Comparison of ENCODE assay signal across 2 cellular contexts in the genomic region with DNA sequence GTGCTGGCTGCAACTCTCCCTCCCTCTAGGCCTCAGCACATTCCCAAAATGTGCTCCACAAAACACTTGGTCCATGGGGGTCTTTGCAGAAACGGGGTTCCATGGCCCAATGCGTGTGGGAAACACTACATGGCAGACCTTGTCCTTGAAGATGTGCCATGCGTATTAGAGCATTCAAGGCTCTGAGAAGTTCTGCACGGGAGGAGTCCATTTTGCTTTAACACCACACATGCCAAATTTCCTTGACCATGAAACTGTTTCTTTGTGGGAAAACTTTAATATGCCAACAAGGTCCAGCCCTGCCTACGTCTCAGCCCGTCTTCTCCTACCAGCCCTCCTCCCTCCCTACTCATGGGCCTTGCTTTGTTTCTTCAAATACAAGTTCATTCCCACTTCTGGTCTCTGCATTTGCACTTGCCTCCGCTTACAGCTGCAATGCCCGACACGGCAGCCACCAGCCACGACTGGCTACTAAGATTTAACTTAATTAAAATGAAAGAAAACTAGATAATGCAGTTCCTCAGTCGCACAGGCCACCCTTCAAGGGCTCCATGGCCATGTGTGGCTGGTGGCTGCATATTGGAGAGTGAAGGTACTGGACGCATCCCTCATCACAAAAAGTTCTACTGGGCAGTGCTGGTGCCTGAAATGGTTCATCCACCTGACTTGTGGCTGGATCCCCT.
A peak's percentile ranks its signal among the peaks of the same experiment; 100 is the strongest.
TF ChIP-seq lines count a peak whose summit lies in the region.

No MANE protein-coding gene starts in this region.

TF ChIP-seq in HEK293, 187 proteins besides CTCF, POLR2A, EP300 and RAD21:
- peak; percentile 98 for TF ChIP-seq ZNF239 (tag by site-specific recombination; IDR thresholded peaks at IDR 0.05)
- no peak for TF ChIP-seq ZNF843 (tag by site-specific recombination; IDR thresholded peaks at IDR 0.05)
- TF ChIP-seq, protein P1, sequence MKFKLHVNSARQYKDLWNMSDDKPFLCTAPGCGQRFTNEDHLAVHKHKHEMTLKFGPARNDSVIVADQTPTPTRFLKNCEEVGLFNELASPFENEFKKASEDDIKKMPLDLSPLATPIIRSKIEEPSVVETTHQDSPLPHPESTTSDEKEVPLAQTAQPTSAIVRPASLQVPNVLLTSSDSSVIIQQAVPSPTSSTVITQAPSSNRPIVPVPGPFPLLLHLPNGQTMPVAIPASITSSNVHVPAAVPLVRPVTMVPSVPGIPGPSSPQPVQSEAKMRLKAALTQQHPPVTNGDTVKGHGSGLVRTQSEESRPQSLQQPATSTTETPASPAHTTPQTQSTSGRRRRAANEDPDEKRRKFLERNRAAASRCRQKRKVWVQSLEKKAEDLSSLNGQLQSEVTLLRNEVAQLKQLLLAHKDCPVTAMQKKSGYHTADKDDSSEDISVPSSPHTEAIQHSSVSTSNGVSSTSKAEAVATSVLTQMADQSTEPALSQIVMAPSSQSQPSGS (tag by site-specific recombination; IDR thresholded peaks at IDR 0.05; ENCODE audit: low read depth), result no peak

TF ChIP-seq in H1, 55 proteins besides CTCF, POLR2A, EP300 and RAD21:
- TF ChIP-seq YY1 (IDR thresholded peaks at IDR 0.05; ENCODE audit: low read depth, low read length), result no peak
- no peak for TF ChIP-seq EGR1 (IDR thresholded peaks at IDR 0.05; ENCODE audit: borderline replicate concordance, low read depth, low read length)
- TF ChIP-seq KDM4A (IDR thresholded peaks at IDR 0.05; ENCODE audit: low read depth, low read length, severe bottlenecking), result no peak
- TF ChIP-seq, protein P2, sequence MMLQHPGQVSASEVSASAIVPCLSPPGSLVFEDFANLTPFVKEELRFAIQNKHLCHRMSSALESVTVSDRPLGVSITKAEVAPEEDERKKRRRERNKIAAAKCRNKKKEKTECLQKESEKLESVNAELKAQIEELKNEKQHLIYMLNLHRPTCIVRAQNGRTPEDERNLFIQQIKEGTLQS (IDR thresholded peaks at IDR 0.05; ENCODE audit: insufficient read depth, low read depth, low read length), result no peak
